3 cellular contexts compared by ENCODE assay signal in the genomic region with DNA sequence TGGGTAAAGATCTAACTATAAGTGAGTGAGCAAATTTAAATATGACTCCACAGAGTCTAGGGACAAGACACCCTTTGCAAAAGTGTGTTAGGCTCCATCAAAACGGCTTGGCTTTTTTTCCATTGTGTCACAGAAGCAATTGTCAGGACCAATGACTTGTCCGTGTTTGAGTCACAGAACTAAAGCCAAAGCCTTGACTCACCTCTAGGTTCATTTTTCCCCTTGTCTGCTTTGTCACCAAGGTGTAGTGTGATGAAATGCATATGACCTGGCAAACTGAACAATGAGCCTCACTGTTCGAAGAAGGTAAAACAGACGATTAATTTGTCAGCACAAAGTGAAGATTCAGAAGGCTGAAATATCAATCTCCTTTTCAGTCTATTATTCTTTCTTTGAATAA.
TF ChIP-seq lines count a peak whose summit lies in the region.

No MANE protein-coding gene starts in this region.

TF ChIP-seq in A549, 52 proteins besides CTCF, POLR2A, EP300 and RAD21 (continued from another document):
- TF ChIP-seq, protein P1, sequence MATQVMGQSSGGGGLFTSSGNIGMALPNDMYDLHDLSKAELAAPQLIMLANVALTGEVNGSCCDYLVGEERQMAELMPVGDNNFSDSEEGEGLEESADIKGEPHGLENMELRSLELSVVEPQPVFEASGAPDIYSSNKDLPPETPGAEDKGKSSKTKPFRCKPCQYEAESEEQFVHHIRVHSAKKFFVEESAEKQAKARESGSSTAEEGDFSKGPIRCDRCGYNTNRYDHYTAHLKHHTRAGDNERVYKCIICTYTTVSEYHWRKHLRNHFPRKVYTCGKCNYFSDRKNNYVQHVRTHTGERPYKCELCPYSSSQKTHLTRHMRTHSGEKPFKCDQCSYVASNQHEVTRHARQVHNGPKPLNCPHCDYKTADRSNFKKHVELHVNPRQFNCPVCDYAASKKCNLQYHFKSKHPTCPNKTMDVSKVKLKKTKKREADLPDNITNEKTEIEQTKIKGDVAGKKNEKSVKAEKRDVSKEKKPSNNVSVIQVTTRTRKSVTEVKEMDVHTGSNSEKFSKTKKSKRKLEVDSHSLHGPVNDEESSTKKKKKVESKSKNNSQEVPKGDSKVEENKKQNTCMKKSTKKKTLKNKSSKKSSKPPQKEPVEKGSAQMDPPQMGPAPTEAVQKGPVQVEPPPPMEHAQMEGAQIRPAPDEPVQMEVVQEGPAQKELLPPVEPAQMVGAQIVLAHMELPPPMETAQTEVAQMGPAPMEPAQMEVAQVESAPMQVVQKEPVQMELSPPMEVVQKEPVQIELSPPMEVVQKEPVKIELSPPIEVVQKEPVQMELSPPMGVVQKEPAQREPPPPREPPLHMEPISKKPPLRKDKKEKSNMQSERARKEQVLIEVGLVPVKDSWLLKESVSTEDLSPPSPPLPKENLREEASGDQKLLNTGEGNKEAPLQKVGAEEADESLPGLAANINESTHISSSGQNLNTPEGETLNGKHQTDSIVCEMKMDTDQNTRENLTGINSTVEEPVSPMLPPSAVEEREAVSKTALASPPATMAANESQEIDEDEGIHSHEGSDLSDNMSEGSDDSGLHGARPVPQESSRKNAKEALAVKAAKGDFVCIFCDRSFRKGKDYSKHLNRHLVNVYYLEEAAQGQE (IDR thresholded peaks at IDR 0.05) = no peak
- no peak for TF ChIP-seq ZSCAN20 (CRISPR knock-in tag; IDR thresholded peaks at IDR 0.05)
- TF ChIP-seq ZC3H11A (IDR thresholded peaks at IDR 0.05) = no peak
- TF ChIP-seq BHLHE40 (IDR thresholded peaks at IDR 0.05; ENCODE audit: low read depth, low read length) = no peak
- TF ChIP-seq, protein P2, sequence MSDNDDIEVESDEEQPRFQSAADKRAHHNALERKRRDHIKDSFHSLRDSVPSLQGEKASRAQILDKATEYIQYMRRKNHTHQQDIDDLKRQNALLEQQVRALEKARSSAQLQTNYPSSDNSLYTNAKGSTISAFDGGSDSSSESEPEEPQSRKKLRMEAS (IDR thresholded peaks at IDR 0.05) = no peak
- no peak for TF ChIP-seq USF2 (IDR thresholded peaks at IDR 0.05)
- no peak for TF ChIP-seq MAFK (IDR thresholded peaks at IDR 0.05; ENCODE audit: partially characterized antibody)
- TF ChIP-seq HES2 (IDR thresholded peaks at IDR 0.05) = no peak
- TF ChIP-seq, protein P3, sequence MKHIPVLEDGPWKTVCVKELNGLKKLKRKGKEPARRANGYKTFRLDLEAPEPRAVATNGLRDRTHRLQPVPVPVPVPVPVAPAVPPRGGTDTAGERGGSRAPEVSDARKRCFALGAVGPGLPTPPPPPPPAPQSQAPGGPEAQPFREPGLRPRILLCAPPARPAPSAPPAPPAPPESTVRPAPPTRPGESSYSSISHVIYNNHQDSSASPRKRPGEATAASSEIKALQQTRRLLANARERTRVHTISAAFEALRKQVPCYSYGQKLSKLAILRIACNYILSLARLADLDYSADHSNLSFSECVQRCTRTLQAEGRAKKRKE (CRISPR knock-in tag; IDR thresholded peaks at IDR 0.05; ENCODE audit: low read depth) = no peak

TF ChIP-seq in HCT116, 20 proteins besides CTCF, POLR2A, EP300 and RAD21 (continued from another document):
- TF ChIP-seq, protein P1 (IDR thresholded peaks at IDR 0.05; ENCODE audit: low read depth) = no peak
- TF ChIP-seq, protein P2 (IDR thresholded peaks at IDR 0.05) = 0 out of 2 replicates have a peak, but pooled peaks have one; percentile 23
- peak; percentile 79 for TF ChIP-seq CEBPB (IDR thresholded peaks at IDR 0.05; ENCODE audit: low read depth)
- TF ChIP-seq ZNF274 (IDR thresholded peaks at IDR 0.05; ENCODE audit: low read depth, low read length) = no peak
- TF ChIP-seq TCF7L2 (IDR thresholded peaks at IDR 0.05; ENCODE audit: borderline replicate concordance, extremely low read depth, insufficient read depth, insufficient read length) = no peak
- TF ChIP-seq ZBTB33 (IDR thresholded peaks at IDR 0.05; ENCODE audit: extremely low read depth, insufficient replicate concordance, low read length) = no peak
- TF ChIP-seq SIN3A (IDR thresholded peaks at IDR 0.05; ENCODE audit: low read depth) = 0 out of 2 replicates have a peak, but pooled peaks have one; percentile 23
- TF ChIP-seq CBX3 (IDR thresholded peaks at IDR 0.05; ENCODE audit: low read depth) = peak; percentile 59; the same call in 1 of the 2 replicates
- TF ChIP-seq JUND (IDR thresholded peaks at IDR 0.05) = peak; percentile 59
- no peak for TF ChIP-seq EGR1 (IDR thresholded peaks at IDR 0.05; ENCODE audit: low read depth)
- no peak for TF ChIP-seq EZH2 (IDR thresholded peaks at IDR 0.05)
TF ChIP-seq in HCT116: peak in this region for 8.

TF ChIP-seq in SK-N-SH treated with all-trans-retinoic acid at 6 μM for 48 hours, 23 proteins besides CTCF, POLR2A, EP300 and RAD21 (continued from another document):
- TF ChIP-seq TSHZ2 (CRISPR knock-in tag; IDR thresholded peaks at IDR 0.05) = no peak
- TF ChIP-seq, protein P4, sequence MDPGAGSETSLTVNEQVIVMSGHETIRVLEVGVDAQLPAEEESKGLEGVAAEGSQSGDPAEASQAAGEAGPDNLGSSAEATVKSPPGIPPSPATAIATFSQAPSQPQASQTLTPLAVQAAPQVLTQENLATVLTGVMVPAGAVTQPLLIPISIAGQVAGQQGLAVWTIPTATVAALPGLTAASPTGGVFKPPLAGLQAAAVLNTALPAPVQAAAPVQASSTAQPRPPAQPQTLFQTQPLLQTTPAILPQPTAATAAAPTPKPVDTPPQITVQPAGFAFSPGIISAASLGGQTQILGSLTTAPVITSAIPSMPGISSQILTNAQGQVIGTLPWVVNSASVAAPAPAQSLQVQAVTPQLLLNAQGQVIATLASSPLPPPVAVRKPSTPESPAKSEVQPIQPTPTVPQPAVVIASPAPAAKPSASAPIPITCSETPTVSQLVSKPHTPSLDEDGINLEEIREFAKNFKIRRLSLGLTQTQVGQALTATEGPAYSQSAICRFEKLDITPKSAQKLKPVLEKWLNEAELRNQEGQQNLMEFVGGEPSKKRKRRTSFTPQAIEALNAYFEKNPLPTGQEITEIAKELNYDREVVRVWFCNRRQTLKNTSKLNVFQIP (CRISPR knock-in tag; IDR thresholded peaks at IDR 0.05; ENCODE audit: borderline replicate concordance, low read depth) = no peak
- TF ChIP-seq, protein P5, sequence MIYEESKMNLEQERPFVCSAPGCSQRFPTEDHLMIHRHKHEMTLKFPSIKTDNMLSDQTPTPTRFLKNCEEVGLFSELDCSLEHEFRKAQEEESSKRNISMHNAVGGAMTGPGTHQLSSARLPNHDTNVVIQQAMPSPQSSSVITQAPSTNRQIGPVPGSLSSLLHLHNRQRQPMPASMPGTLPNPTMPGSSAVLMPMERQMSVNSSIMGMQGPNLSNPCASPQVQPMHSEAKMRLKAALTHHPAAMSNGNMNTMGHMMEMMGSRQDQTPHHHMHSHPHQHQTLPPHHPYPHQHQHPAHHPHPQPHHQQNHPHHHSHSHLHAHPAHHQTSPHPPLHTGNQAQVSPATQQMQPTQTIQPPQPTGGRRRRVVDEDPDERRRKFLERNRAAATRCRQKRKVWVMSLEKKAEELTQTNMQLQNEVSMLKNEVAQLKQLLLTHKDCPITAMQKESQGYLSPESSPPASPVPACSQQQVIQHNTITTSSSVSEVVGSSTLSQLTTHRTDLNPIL (CRISPR knock-in tag; IDR thresholded peaks at IDR 0.05; ENCODE audit: low read depth) = no peak
- no peak for TF ChIP-seq ISL1 (CRISPR knock-in tag; IDR thresholded peaks at IDR 0.05)
- no peak for TF ChIP-seq TOX (CRISPR knock-in tag; IDR thresholded peaks at IDR 0.05; ENCODE audit: borderline replicate concordance)
- no peak for TF ChIP-seq RARB (CRISPR knock-in tag; IDR thresholded peaks at IDR 0.05)
- TF ChIP-seq, protein P6, sequence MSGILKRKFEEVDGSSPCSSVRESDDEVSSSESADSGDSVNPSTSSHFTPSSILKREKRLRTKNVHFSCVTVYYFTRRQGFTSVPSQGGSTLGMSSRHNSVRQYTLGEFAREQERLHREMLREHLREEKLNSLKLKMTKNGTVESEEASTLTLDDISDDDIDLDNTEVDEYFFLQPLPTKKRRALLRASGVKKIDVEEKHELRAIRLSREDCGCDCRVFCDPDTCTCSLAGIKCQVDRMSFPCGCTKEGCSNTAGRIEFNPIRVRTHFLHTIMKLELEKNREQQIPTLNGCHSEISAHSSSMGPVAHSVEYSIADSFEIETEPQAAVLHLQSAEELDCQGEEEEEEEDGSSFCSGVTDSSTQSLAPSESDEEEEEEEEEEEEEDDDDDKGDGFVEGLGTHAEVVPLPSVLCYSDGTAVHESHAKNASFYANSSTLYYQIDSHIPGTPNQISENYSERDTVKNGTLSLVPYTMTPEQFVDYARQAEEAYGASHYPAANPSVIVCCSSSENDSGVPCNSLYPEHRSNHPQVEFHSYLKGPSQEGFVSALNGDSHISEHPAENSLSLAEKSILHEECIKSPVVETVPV (CRISPR knock-in tag; IDR thresholded peaks at IDR 0.05) = no peak
- TF ChIP-seq TCF4 (CRISPR knock-in tag; IDR thresholded peaks at IDR 0.05; ENCODE audit: borderline replicate concordance) = no peak
- TF ChIP-seq ARNTL (CRISPR knock-in tag; IDR thresholded peaks at IDR 0.05; ENCODE audit: borderline replicate concordance, low read depth) = no peak
- no peak for TF ChIP-seq ZNF565 (CRISPR knock-in tag; conservative IDR thresholded peaks at IDR 0.05; ENCODE audit: low read depth)
- no peak for TF ChIP-seq ZNF70 (CRISPR knock-in tag; IDR thresholded peaks at IDR 0.05)
- TF ChIP-seq GLIS3 (CRISPR knock-in tag; IDR thresholded peaks at IDR 0.05) = no peak
- TF ChIP-seq SNAI2 (CRISPR knock-in tag; IDR thresholded peaks at IDR 0.05) = no peak
